ENCODE assay signal across 1 cellular context in genomic region chr2:155600914-155601760, GRCh38.
TF ChIP-seq lines count a peak whose summit lies in the region.

No MANE protein-coding gene starts in this region.

TF ChIP-seq in H1, 55 proteins besides CTCF, POLR2A, EP300 and RAD21 (continued from another document):
- no peak for TF ChIP-seq CHD7 (IDR thresholded peaks at IDR 0.05; ENCODE audit: insufficient replicate concordance, low read length)
- no peak for TF ChIP-seq ASH2L (IDR thresholded peaks at IDR 0.05; ENCODE audit: low read length)
- no peak for TF ChIP-seq TEAD4 (IDR thresholded peaks at IDR 0.05; ENCODE audit: low read depth, low read length)
- TF ChIP-seq KDM5A (IDR thresholded peaks at IDR 0.05; ENCODE audit: low read length), result no peak
- no peak for TF ChIP-seq E2F6 (IDR thresholded peaks at IDR 0.05)
- no peak for TF ChIP-seq HDAC2 (IDR thresholded peaks at IDR 0.05; ENCODE audit: borderline replicate concordance in 1 of 2, low read depth in 2 of 2, low read length in 2 of 2)
- no peak for TF ChIP-seq MAFK (IDR thresholded peaks at IDR 0.05; ENCODE audit: low read depth, low read length)
- no peak for TF ChIP-seq SP4 (IDR thresholded peaks at IDR 0.05; ENCODE audit: low read length)
